8 cellular contexts compared by ENCODE assay signal in the genomic region with DNA sequence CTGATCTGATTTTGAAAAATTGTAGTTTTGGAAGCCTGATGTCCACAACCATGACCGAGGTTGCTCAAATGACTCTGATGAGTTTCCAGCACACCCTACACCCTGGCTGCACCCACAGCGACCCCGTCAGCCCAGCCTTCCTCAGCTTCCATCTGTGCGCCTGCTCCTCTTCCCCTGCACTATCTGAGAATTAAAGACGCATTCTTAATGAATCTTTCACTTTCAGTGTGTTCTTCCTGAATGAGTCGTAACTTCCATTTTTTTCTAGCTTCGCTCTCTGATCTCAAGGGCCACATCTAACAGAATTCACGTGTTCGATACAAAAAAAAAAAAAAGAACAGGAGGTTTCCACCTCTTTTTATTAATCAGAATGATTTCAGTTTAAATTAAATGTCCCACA. TPM values are rescaled to one million over a fixed set of nuclear protein-coding genes. Genes with fewer than 3 reads are reported as not detected.
DNase-seq lines count a peak whose midpoint lies in the region; ATAC-seq lines count a peak whose summit lies in the region.

No MANE protein-coding gene starts in this region.

- DNase-seq in OCI-M1 (lab: John Stamatoyannopoulos, UW) (peak; percentile 87), naive B cell (peak; percentile 47), NCI-H2029 (lab: John Stamatoyannopoulos, UW) (no peak), NCI-H2196 treated with DMSO at 0.1 percent for 48 hours (lab: John Stamatoyannopoulos, UW; ENCODE audit: unreplicated experiment) (no peak)
- DNase-seq in central memory CD4-positive, alpha-beta T cell: peak; percentile 59

- H3K4me3 Mint-ChIP-seq in naive B cell: peak overlapping the region; percentile 69 to 93 (median 90)

- H3K36me3 Mint-ChIP-seq in naive B cell: no peaks in the 10 kb centered on the region

- peaks cover 9 to 32% (median 24%) of the 10 kb centered on the region in 3 donors for H3K4me1 Mint-ChIP-seq in naive B cell

- no peaks in the 10 kb centered on the region for H3K9me3 Mint-ChIP-seq in naive B cell

- H3K27me3 Mint-ChIP-seq in naive B cell: no peaks in the 10 kb centered on the region

- peak; percentile 32 for ATAC-seq in GM18499 (IDR thresholded peaks at IDR 0.05; ENCODE audit: insufficient read depth, unreplicated experiment)
- peak; percentile 67 for ATAC-seq in HG02642 (IDR thresholded peaks at IDR 0.05; ENCODE audit: poor library complexity, unreplicated experiment)
- peak; percentile 88 to 92 for ATAC-seq in naive B cell (ENCODE audit: low read depth in 2 of 2)
- no peak for ATAC-seq in HG03135 (IDR thresholded peaks at IDR 0.05; ENCODE audit: unreplicated experiment)

- H3K27ac Mint-ChIP-seq in naive B cell: peak overlapping the region; percentile 1 to 96 (median 84)

RNA-seq across cellular contexts. Expression of gene RREB1, which starts 21.3 kb away (rescaled TPM):
- polyA plus RNA-seq in naive B cell (ENCODE audit: low read depth in 6 of 6): 1 to 10 TPM; 1.5 to 9.9 (median 5.2) TPM

Comparison
In these comparisons a context has a peak if more than half of its experiments do, and no peak if none do; other contexts are left out.
1. DNase-seq: peak in OCI-M1 (single experiment), central memory CD4-positive, alpha-beta T cell (single experiment) and naive B cell (single experiment); none in NCI-H2029 (single experiment) and NCI-H2196 treated with DMSO at 0.1 percent for 48 hours (single experiment).